In the genomic region with DNA sequence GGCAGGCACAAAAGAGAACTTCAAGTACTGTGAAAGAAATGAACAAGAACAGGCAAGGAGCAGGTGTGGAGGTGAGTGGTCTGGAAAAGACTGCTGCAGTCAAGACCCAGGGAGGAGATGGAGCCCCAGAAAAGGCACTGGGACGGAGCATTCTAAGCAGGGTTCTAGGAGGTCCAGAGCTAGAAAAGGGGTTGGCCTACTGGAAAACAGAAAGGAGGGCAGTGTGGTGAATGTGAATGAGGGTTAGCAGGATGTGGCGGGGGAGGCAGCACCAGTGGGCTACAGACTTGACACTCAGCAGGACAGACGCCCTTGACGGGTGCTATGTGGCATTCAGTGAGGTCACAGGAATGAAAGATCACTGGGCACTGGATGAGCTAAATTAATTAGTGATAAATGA, we compare ENCODE assay signal across 18 cellular contexts.
"Had no signal": no experiment of that assay in that cellular context is flagged by ENCODE, and none has a peak within 500 bp of the region (broad histone marks: within the 10 kb centered on the region; RNA-seq: fewer than 3 reads in every experiment).

No MANE protein-coding gene starts in this region.

- H3K4me1 ChIP-seq: neural progenitor cell, pancreas had no signal

- H3K27ac Mint-ChIP-seq: activated naive CD8-positive, alpha-beta T cell treated with anti-CD3 and anti-CD28 coated beads, Interleukin-2, amount 50 U/mL, for 24 hours; neural progenitor cell; stimulated activated naive B cell treated with anti-CD40 and anti-IgM and Interleukin-4, amounts not matched to agents 10 μg/mL and 1 μg/mL and 100 μg/mL, for 72 hours; T-cell had no signal

- H3K9ac ChIP-seq: neural progenitor cell, SK-N-SH had no signal

- H3K9me3 Mint-ChIP-seq: activated naive CD8-positive, alpha-beta T cell treated with anti-CD3 and anti-CD28 coated beads, Interleukin-2, amount 50 U/mL, for 24 hours; neural progenitor cell; stimulated activated naive B cell treated with anti-CD40 and anti-IgM and Interleukin-4, amounts not matched to agents 10 μg/mL and 1 μg/mL and 100 μg/mL, for 72 hours; T-cell had no signal

- H3K36me3 ChIP-seq: ascending aorta, neural progenitor cell, pancreas, tibial artery had no signal

- ATAC-seq: activated CD4-positive, CD25-positive, alpha-beta regulatory T cell treated with anti-CD3 and anti-CD28 coated beads, Interleukin-2, amount 50 U/mL, for 24 hours; activated naive CD8-positive, alpha-beta T cell treated with anti-CD3 and anti-CD28 coated beads, Interleukin-2, amount 50 U/mL, for 24 hours; left ventricle myocardium superior; pancreas; stimulated activated naive B cell treated with anti-CD40 and anti-IgM and Interleukin-4, amounts not matched to agents 10 μg/mL and 1 μg/mL and 100 μg/mL, for 72 hours; T-cell had no signal

- H3K27me3 ChIP-seq: ascending aorta, neural progenitor cell, pancreas had no signal

- H2AFZ ChIP-seq: neural progenitor cell had no signal

- H3K27ac ChIP-seq: ascending aorta, neural progenitor cell, pancreas, tibial artery had no signal

- DNase-seq: activated CD4-positive, alpha-beta T cell treated with anti-CD3 and anti-CD28 coated beads, Interleukin-2, amount 50 U/mL, for 1 hour; activated CD8-positive, alpha-beta memory T cell treated with anti-CD3 and anti-CD28 coated beads for 24 hours; activated naive CD4-positive, alpha-beta T cell; activated naive CD8-positive, alpha-beta T cell treated with anti-CD3 and anti-CD28 coated beads, Interleukin-2, amount 50 U/mL, for 24 hours; glutamatergic neuron; kidney glomerular epithelial cell; left ventricle myocardium superior; mesendoderm; pancreas; SK-N-SH; stimulated activated CD4-positive, alpha-beta T cell treated with anti-CD3 and anti-CD28 coated beads, Interleukin-2, amount 100 ng/mL, for 48 hours; stimulated activated naive B cell treated with anti-CD40 and anti-IgM and Interleukin-4, amounts not matched to agents 10 μg/mL and 1 μg/mL and 100 μg/mL, for 72 hours; T-helper 9 cell; tibial artery had no signal

- H3K4me2 ChIP-seq: neural progenitor cell, SK-N-SH had no signal

- H3K4me3 Mint-ChIP-seq: activated naive CD8-positive, alpha-beta T cell treated with anti-CD3 and anti-CD28 coated beads, Interleukin-2, amount 50 U/mL, for 24 hours; neural progenitor cell; stimulated activated naive B cell treated with anti-CD40 and anti-IgM and Interleukin-4, amounts not matched to agents 10 μg/mL and 1 μg/mL and 100 μg/mL, for 72 hours; T-cell had no signal

- H3K4me3 ChIP-seq: ascending aorta, neural progenitor cell, pancreas, tibial artery had no signal

- H3K4me1 Mint-ChIP-seq: activated naive CD8-positive, alpha-beta T cell treated with anti-CD3 and anti-CD28 coated beads, Interleukin-2, amount 50 U/mL, for 24 hours had no signal

- H3K9me3 ChIP-seq: ascending aorta, pancreas, SK-N-SH, tibial artery had no signal

- H3K36me3 Mint-ChIP-seq: stimulated activated naive B cell treated with anti-CD40 and anti-IgM and Interleukin-4, amounts not matched to agents 10 μg/mL and 1 μg/mL and 100 μg/mL, for 72 hours; T-cell had no signal
